In the genomic region with DNA sequence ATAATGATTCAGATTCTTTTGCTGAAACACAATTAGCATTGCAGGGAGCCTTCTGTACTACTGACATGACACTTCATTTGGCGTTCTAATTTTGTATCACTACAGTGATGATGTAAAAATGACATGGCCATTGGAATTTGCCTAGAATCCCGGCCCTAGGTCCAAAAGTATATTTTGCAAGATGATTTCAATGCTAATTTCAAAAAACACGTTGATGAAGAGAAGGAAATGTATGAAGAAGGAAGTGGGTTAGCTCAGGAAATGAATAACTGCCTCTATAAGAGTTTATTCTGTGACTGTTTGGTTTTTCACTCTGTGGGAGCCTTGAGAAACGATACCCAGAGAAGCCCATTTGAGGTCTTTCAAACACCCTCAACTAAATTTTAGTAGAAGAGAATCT, we compare ENCODE assay signal across 8 cellular contexts. TPM values are rescaled to one million over a fixed set of nuclear protein-coding genes. Genes with fewer than 3 reads are reported as not detected.
DNase-seq lines count a peak whose midpoint lies in the region; ATAC-seq and TF ChIP-seq lines count a peak whose summit lies in the region.

No MANE protein-coding gene starts in this region.

- H3K27ac ChIP-seq in BLaER1 treated with 17β-estradiol and CSF1 and Interleukin-3, amounts not matched to agents 10 nM and 100 nM, result peak overlapping the region; percentile 67 to 94 (median 81); a peak in 21 of 22 replicates

- H3F3A ChIP-seq in Loucy (ENCODE audit: low read depth), result peaks cover 10% of the 10 kb centered on the region

- DNase-seq in dermis blood vessel endothelial cell (peak; percentile 36), glomerular visceral epithelial cell (ENCODE audit: extremely low spot score) (no peak), NCI-H187 treated with DMSO at 0.1 percent for 48 hours (lab: John Stamatoyannopoulos, UW) (no peak), iPS-NIHi11 (ENCODE audit: low spot score) (no peak)

- TF ChIP-seq CTCF in Loucy (conservative IDR thresholded peaks at IDR 0.05; ENCODE audit: low read length), result no peak

- peaks cover 50 to 80% (median 66%) of the 10 kb centered on the region in 10 experiments for H3K4me1 ChIP-seq in BLaER1 treated with 17β-estradiol and CSF1 and Interleukin-3, amounts not matched to agents 10 nM and 100 nM
- peaks cover 55% of the 10 kb centered on the region for H3K4me1 ChIP-seq in Loucy (ENCODE audit: insufficient read depth, low read length, poor library complexity, severe bottlenecking)

- no peaks in the 10 kb centered on the region for H3K27me3 ChIP-seq in BLaER1 treated with 17β-estradiol and CSF1 and Interleukin-3, amounts not matched to agents 10 nM and 100 nM
- H3K27me3 ChIP-seq in Loucy (ENCODE audit: insufficient read depth, low read length, poor library complexity, severe bottlenecking), result no peaks in the 10 kb centered on the region

- peaks cover 18 to 51% (median 39%) of the 10 kb centered on the region in 11 experiments for H3K9me3 ChIP-seq in BLaER1 treated with 17β-estradiol and CSF1 and Interleukin-3, amounts not matched to agents 10 nM and 100 nM (replicated peaks in 1 of 11)
- peaks cover 14% of the 10 kb centered on the region; the same call in 1 of the 2 replicates for H3K9me3 ChIP-seq in Loucy (ENCODE audit: insufficient read depth, low read depth, low read length)

- no peaks in the 10 kb centered on the region for H3K79me2 ChIP-seq in Loucy (ENCODE audit: insufficient read depth, low read length)

- H4K20me1 ChIP-seq in BLaER1 treated with 17β-estradiol and CSF1 and Interleukin-3, amounts not matched to agents 10 nM and 100 nM, result peaks cover 0 to 33% (median 0%) of the 10 kb centered on the region in 11 experiments; a peak in 3 of 22 replicates
- no peaks in the 10 kb centered on the region for H4K20me1 ChIP-seq in Loucy (ENCODE audit: insufficient read depth, low read length, poor library complexity, severe bottlenecking)

- H3K4me3 ChIP-seq in BLaER1 treated with 17β-estradiol and CSF1 and Interleukin-3, amounts not matched to agents 10 nM and 100 nM, result peak overlapping the region in 5 of 10 experiments; percentile 1 to 29 (median 5); a peak in 2 of 20 replicates
- peak overlapping the region; percentile 67 for H3K4me3 ChIP-seq in Loucy (ENCODE audit: low read length, poor library complexity, severe bottlenecking)

- peaks cover 48 to 73% (median 65%) of the 10 kb centered on the region in 11 experiments for H3K36me3 ChIP-seq in BLaER1 treated with 17β-estradiol and CSF1 and Interleukin-3, amounts not matched to agents 10 nM and 100 nM
- H3K36me3 ChIP-seq in Loucy (ENCODE audit: insufficient read depth, low read length), result peaks cover 29% of the 10 kb centered on the region

- ATAC-seq in GM19468 (IDR thresholded peaks at IDR 0.05; ENCODE audit: extremely low read depth, unreplicated experiment) (peak; percentile 34), HG03159 (IDR thresholded peaks at IDR 0.05; ENCODE audit: unreplicated experiment) (no peak)

- H3K9ac ChIP-seq in BLaER1 treated with 17β-estradiol and CSF1 and Interleukin-3, amounts not matched to agents 10 nM and 100 nM, result peak overlapping the region; percentile 47 to 74 (median 64); a peak in 19 of 22 replicates
- H3K9ac ChIP-seq in Loucy (ENCODE audit: low read depth, low read length, poor library complexity, severe bottlenecking), result peak overlapping the region; percentile 69

- H3K9me2 ChIP-seq in Loucy (replicated peaks; ENCODE audit: low read depth, low read length), result no peaks in the 10 kb centered on the region

- no peak overlapping the region for H2AFZ ChIP-seq in Loucy (ENCODE audit: low read length)

- H3K4me2 ChIP-seq in BLaER1 treated with 17β-estradiol and CSF1 and Interleukin-3, amounts not matched to agents 10 nM and 100 nM, result peak overlapping the region; percentile 45 to 92 (median 79)
- H3K4me2 ChIP-seq in Loucy (ENCODE audit: low read depth, low read length, poor library complexity, severe bottlenecking), result peak overlapping the region; percentile 80

RNA-seq across cellular contexts. Expression of gene OSTF1, which starts 59.3 kb away (rescaled TPM):
- 115 and 126 TPM in 2 replicates for total RNA-seq in dermis blood vessel endothelial cell

RNA-seq across cellular contexts. Expression of gene NMRK1, which starts 59.7 kb away (rescaled TPM):
- total RNA-seq in dermis blood vessel endothelial cell, result 36.9 and 43.7 TPM in 2 replicates
